Comparison of ENCODE assay signal across 10 cellular contexts in genomic region chr5:81853005-81853357, GRCh38.
DNase-seq lines count a peak whose midpoint lies in the region; ATAC-seq, FAIRE-seq and TF ChIP-seq lines count a peak whose summit lies in the region.
"Had no signal": no experiment of that assay in that cellular context is flagged by ENCODE, and none has a peak within 500 bp of the region (broad histone marks: within the 10 kb centered on the region; RNA-seq: fewer than 3 reads in every experiment).

No MANE protein-coding gene starts in this region.

- peaks cover 9% of the 10 kb centered on the region; the same call in 1 of the 3 replicates for H3K79me2 ChIP-seq in K562 (ENCODE audit: control insufficient read depth, insufficient read depth, low read length)

- H4K20me1 ChIP-seq in K562 (replicated peaks; ENCODE audit: control insufficient read depth, insufficient read depth, low read length), result no peaks in the 10 kb centered on the region

- peaks cover 5 to 9% of the 10 kb centered on the region in 2 donors for H3K27me3 Mint-ChIP-seq in natural killer cell treated with Interleukin-12 subunit alpha and Interleukin-12 subunit beta and Interleukin-15 and Interleukin-18, amount 100 ng/mL, for 72 hours

- peak overlapping the region; percentile 68 to 95 for H3K27ac Mint-ChIP-seq in natural killer cell treated with Interleukin-12 subunit alpha and Interleukin-12 subunit beta and Interleukin-15 and Interleukin-18, amount 100 ng/mL, for 72 hours

- no peaks in the 10 kb centered on the region for H3K9me3 Mint-ChIP-seq in natural killer cell treated with Interleukin-12 subunit alpha and Interleukin-12 subunit beta and Interleukin-15 and Interleukin-18, amount 100 ng/mL, for 72 hours

- H3K27ac ChIP-seq in A673 (ENCODE audit: low read depth, low read length, poor library complexity, severe bottlenecking) (peak overlapping the region; percentile 98), K562 (ENCODE audit: extremely low read depth, low read depth, low read length) (peak overlapping the region; percentile 71)

- BruUV-seq in A673 (replicated peaks; lab: Mats Ljungman, UMichigan) (no TSS peak), K562 (replicated peaks; lab: Mats Ljungman, UMichigan) (no TSS peak)

- peaks cover 23 to 30% of the 10 kb centered on the region in 2 donors for H3K4me1 Mint-ChIP-seq in natural killer cell treated with Interleukin-12 subunit alpha and Interleukin-12 subunit beta and Interleukin-15 and Interleukin-18, amount 100 ng/mL, for 72 hours (ENCODE audit: low read depth in 2 of 2)

- POLR2A ChIA-PET in A673 (lab: Charles Lee; ENCODE audit: low non-redundant PET) (no interaction called here), K562 (lab: Yijun Ruan, JAX) (interaction anchor here (0.7 to 3.4 kb wide), 3 partner anchors 101 to 102 kb away, joined by 3 to 61 read pairs (median 3); partner anchors contain the start of gene SSBP2)

- H3K9me3 ChIP-seq in A673 (ENCODE audit: low read depth, low read length, poor library complexity, severe bottlenecking), result no peaks in the 10 kb centered on the region
- no peaks in the 10 kb centered on the region for H3K9me3 ChIP-seq in HAP-1
- no peaks in the 10 kb centered on the region for H3K9me3 ChIP-seq in K562 (replicated peaks; ENCODE audit: control insufficient read depth, insufficient read depth, low read depth, low read length)

- H3K36me3 Mint-ChIP-seq in natural killer cell treated with Interleukin-12 subunit alpha and Interleukin-12 subunit beta and Interleukin-15 and Interleukin-18, amount 100 ng/mL, for 72 hours, result peaks cover 6% of the 10 kb centered on the region

- H3K4me1 ChIP-seq in A673 (ENCODE audit: insufficient read depth, low read length, poor library complexity, severe bottlenecking), result peaks cover 67% of the 10 kb centered on the region
- peaks cover 37% of the 10 kb centered on the region for H3K4me1 ChIP-seq in HAP-1
- H3K4me1 ChIP-seq in K562 (replicated peaks in 1 of 2; ENCODE audit: control insufficient read depth in 2 of 2, insufficient read depth in 2 of 2, low read length in 2 of 2), result peaks cover 32 to 49% of the 10 kb centered on the region in 2 experiments

- intact Hi-C loops in A673 (cut with micrococcal nuclease; ENCODE audit: unreplicated experiment), result loop anchor here (5.0 kb wide), 2 partner anchors 119 to 374 kb away; partner anchors contain the start of gene ATG10
- intact Hi-C loops in K562 (cut with micrococcal nuclease), result loop anchor here (1.0 to 10.0 kb wide), 3 partner anchors 118 to 372 kb away; no protein-coding TSS in a partner anchor

- no peak for TF ChIP-seq POLR2A in K562 (conservative IDR thresholded peaks at IDR 0.05)

- no peaks in the 10 kb centered on the region for H3K9me1 ChIP-seq in K562 (ENCODE audit: control insufficient read depth, insufficient read depth, low read length)

- H3K4me3 ChIP-seq in A673 (ENCODE audit: low read depth, low read length, poor library complexity, severe bottlenecking) (peak overlapping the region; percentile 37), HAP-1 (peak overlapping the region; percentile 30), K562 (peak overlapping the region; percentile 19)

- no peak; the same call in 1 of the 2 replicates for TF ChIP-seq EP300 in K562 (IDR thresholded peaks at IDR 0.05; ENCODE audit: low read length)

- CTCF ChIA-PET in A673 (lab: Charles Lee), result no interaction called here
- CTCF ChIA-PET in K562 (lab: Yijun Ruan, JAX; ENCODE audit: low intra/inter-chr PET ratio), result no interaction called here

- FAIRE-seq in K562 (lab: Jason Lieb, UNC), result no peak
- FAIRE-seq: TTC549 had no signal

- H3K27me3 ChIP-seq in A673 (replicated peaks; ENCODE audit: insufficient read depth, low read depth, low read length, poor library complexity) (no peaks in the 10 kb centered on the region), HAP-1 (ENCODE audit: low read depth) (no peaks in the 10 kb centered on the region), K562 (ENCODE audit: control insufficient read depth in 2 of 2, insufficient read depth in 2 of 2, low read length in 2 of 2) (no peaks in the 10 kb centered on the region)

- ATAC-seq in K562, result peak; percentile 46
- ATAC-seq in natural killer cell treated with Interleukin-12 subunit alpha and Interleukin-12 subunit beta and Interleukin-15 and Interleukin-18, amount 100 ng/mL, for 72 hours, result no peak

- TF ChIP-seq RAD21 in K562 (CRISPR knock-in tag; conservative IDR thresholded peaks at IDR 0.05 in 1 of 2, IDR thresholded peaks at IDR 0.05 in 1 of 2), result 0 out of 4 replicates have a peak, but pooled peaks of 1 of the 2 experiments have one; percentile 2

- 7% methylated on average over 6 of the region's 6 CpGs for WGBS in K562 (ENCODE audit: insufficient coverage, low coverage, missing lambda C conversion rate)

- H3K4me2 ChIP-seq in K562 (ENCODE audit: insufficient read depth, low read length), result peak overlapping the region; percentile 77

- peak overlapping the region; percentile 94 for H2AFZ ChIP-seq in K562 (ENCODE audit: low read depth, low read length)

- TF ChIP-seq CTCF in A673 (conservative IDR thresholded peaks at IDR 0.05; ENCODE audit: low read depth, low read length) (no peak), K562 (IDR thresholded peaks at IDR 0.05 in 2 of 3, conservative IDR thresholded peaks at IDR 0.05 in 1 of 3; ENCODE audit: insufficient read depth in 2 of 3, low read depth in 1 of 3, low read length in 3 of 3) (no peak)

- DNase-seq in A673 (ENCODE audit: low spot score), result no peak
- DNase-seq in HAP-1 (ENCODE audit: low spot score in 2 of 2), result no peak
- peak in 3 of 4 experiments; percentile 35 to 50 (median 37) for DNase-seq in K562 (ENCODE audit: extremely low read depth in 1 of 4, low spot score in 3 of 4)
- DNase-seq in natural killer cell treated with Interleukin-12 subunit alpha and Interleukin-12 subunit beta and Interleukin-15 and Interleukin-18, amount 100 ng/mL, for 72 hours (ENCODE audit: low spot score), result no peak
- no peak for DNase-seq in AG08396 (ENCODE audit: low spot score)
- DNase-seq in NCI-H2196 treated with DMSO at 0.1 percent for 48 hours (lab: John Stamatoyannopoulos, UW; ENCODE audit: unreplicated experiment), result no peak
- no peak for DNase-seq in SW480 (ENCODE audit: low spot score)
- DNase-seq in AG20443 (ENCODE audit: low spot score), result no peak
- DNase-seq: stimulated activated CD4-positive, alpha-beta T cell treated with anti-CD3 and anti-CD28 coated beads, Interleukin-4, amount 100 ng/mL, for 24 hours had no signal

- in situ Hi-C loops in HAP-1 (cut with MboI; ENCODE audit: low sequenced_read_pairs) (loop anchor here (5.0 kb wide), 1 partner anchor 101 kb away; the partner anchor contains the start of gene SSBP2), K562 (cut with MboI) (loop anchor here (5.0 kb wide), 1 partner anchor 346 kb away; no protein-coding TSS in a partner anchor)

- peak overlapping the region; percentile 61 to 66; a peak in 3 of 4 replicates for H3K9ac ChIP-seq in K562 (ENCODE audit: insufficient read depth in 1 of 2, low read depth in 2 of 2, low read length in 2 of 2)

- H3K4me3 Mint-ChIP-seq in natural killer cell treated with Interleukin-12 subunit alpha and Interleukin-12 subunit beta and Interleukin-15 and Interleukin-18, amount 100 ng/mL, for 72 hours, result peak overlapping the region; percentile 76

- H3K36me3 ChIP-seq in A673 (ENCODE audit: insufficient read depth, low read length, poor library complexity, severe bottlenecking) (no peaks in the 10 kb centered on the region), HAP-1 (replicated peaks) (no peaks in the 10 kb centered on the region), K562 (ENCODE audit: control insufficient read depth, insufficient read depth, low read length) (no peaks in the 10 kb centered on the region)

TF ChIP-seq in K562, 482 proteins besides CTCF, POLR2A, EP300 and RAD21 (continues in another document):
- no peak for TF ChIP-seq SMAD2 (IDR thresholded peaks at IDR 0.05; ENCODE audit: low read depth, low read length)
- TF ChIP-seq GABPB1 (CRISPR knock-in tag; IDR thresholded peaks at IDR 0.05), result 0 out of 2 replicates have a peak, but pooled peaks have one; percentile 3
- TF ChIP-seq GABPA (tag; conservative IDR thresholded peaks at IDR 0.05; ENCODE audit: low read depth), result no peak
- TF ChIP-seq ETS2 (tag; IDR thresholded peaks at IDR 0.05; ENCODE audit: borderline replicate concordance, poor library complexity, severe bottlenecking), result no peak
- TF ChIP-seq ZBTB5 (IDR thresholded peaks at IDR 0.05), result no peak
- no peak for TF ChIP-seq DNMT1 (IDR thresholded peaks at IDR 0.05)

Comparison
In these comparisons a context has a peak if more than half of its experiments do, and no peak if none do; other contexts are left out.
1. DNase-seq: peak in K562 (3 of 4); none in A673 (single experiment), HAP-1 (0 of 2), natural killer cell treated with Interleukin-12 subunit alpha and Interleukin-12 subunit beta and Interleukin-15 and Interleukin-18, amount 100 ng/mL, for 72 hours (single experiment), AG08396 (single experiment), NCI-H2196 treated with DMSO at 0.1 percent for 48 hours (single experiment), SW480 (single experiment) and AG20443 (single experiment).
2. Peak in every context shown above with its lines, with median percentiles within 50 percentile points of each other: H3K4me3 ChIP-seq.